ENCODE assay signal across 1 cellular context in the genomic region with DNA sequence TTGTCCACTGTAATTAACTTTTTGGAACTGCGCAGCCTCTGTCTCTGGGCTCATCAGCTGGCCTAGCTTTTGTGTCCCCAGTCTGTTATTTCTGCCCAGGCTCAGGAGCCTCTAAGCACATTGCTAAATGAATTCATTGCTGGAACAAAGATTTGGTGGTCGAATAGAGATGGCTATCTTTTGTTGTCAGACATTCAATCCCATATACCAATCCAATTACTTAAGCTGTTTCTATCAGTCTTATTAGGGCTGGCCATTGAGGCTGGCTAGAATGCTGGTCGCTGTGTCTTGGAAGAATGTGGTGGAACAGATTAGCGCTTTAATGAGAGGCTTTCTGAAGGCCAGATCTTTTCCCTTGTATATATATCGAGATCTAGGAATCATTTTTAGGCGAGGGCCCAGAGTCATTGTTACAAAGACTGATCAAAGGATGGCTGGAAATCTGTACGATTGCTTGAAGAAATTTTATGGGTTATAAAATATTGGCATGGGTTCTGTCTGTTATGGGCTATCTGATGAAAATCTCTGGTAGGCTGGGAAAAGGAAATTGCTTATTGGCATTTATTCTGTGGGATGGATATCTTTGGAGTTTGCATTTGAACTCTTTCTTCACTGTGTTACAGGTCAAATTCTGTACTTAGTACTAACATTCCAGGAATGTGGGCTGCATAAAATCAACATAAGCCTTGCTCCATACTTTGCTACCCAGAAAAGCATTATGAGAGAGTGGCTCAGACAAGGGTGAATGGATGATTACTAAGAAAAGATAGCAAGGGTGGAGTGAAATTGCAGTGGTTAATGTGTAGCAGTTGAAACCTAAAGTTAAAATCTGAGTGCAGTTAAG.
TF ChIP-seq lines count a peak whose summit lies in the region.

No MANE protein-coding gene starts in this region.

TF ChIP-seq in HepG2, 621 proteins besides CTCF, POLR2A, EP300 and RAD21 (continued from another document and continues in another):
- TF ChIP-seq, protein P1, sequence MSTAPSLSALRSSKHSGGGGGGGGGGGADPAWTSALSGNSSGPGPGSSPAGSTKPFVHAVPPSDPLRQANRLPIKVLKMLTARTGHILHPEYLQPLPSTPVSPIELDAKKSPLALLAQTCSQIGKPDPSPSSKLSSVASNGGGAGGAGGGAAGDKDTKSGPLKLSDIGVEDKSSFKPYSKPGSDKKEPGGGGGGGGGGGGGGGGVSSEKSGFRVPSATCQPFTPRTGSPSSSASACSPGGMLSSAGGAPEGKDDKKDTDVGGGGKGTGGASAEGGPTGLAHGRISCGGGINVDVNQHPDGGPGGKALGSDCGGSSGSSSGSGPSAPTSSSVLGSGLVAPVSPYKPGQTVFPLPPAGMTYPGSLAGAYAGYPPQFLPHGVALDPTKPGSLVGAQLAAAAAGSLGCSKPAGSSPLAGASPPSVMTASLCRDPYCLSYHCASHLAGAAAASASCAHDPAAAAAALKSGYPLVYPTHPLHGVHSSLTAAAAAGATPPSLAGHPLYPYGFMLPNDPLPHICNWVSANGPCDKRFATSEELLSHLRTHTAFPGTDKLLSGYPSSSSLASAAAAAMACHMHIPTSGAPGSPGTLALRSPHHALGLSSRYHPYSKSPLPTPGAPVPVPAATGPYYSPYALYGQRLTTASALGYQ (CRISPR knock-in tag; IDR thresholded peaks at IDR 0.05): 0 out of 2 replicates have a peak, but pooled peaks have one; percentile 77
- TF ChIP-seq TCF7L2 (IDR thresholded peaks at IDR 0.05; ENCODE audit: low read depth, low read length) (no peak), FIP1L1 (IDR thresholded peaks at IDR 0.05; ENCODE audit: borderline replicate concordance, insufficient read depth, low read depth, low read length) (no peak), POLR2AphosphoS5 (IDR thresholded peaks at IDR 0.05; ENCODE audit: low read depth, low read length) (no peak), SIN3A (IDR thresholded peaks at IDR 0.05; ENCODE audit: borderline replicate concordance, low read depth, low read length) (0 out of 2 replicates have a peak, but pooled peaks have one; percentile 33), ETV5 (CRISPR knock-in tag; IDR thresholded peaks at IDR 0.05; ENCODE audit: borderline replicate concordance) (peak; percentile 70; the same call in 1 of the 2 replicates), RFXANK (CRISPR knock-in tag; IDR thresholded peaks at IDR 0.05) (0 out of 2 replicates have a peak, but pooled peaks have one; percentile 80), ZNF264 (CRISPR knock-in tag; IDR thresholded peaks at IDR 0.05) (peak; percentile 74; the same call in 1 of the 2 replicates), ZNF652 (CRISPR knock-in tag; IDR thresholded peaks at IDR 0.05; ENCODE audit: borderline replicate concordance, low read depth) (peak; percentile 74), RARA (CRISPR knock-in tag; IDR thresholded peaks at IDR 0.05) (peak; percentile 97), BRCA1 (CRISPR knock-in tag; IDR thresholded peaks at IDR 0.05) (no peak), RXRA (CRISPR knock-in tag; IDR thresholded peaks at IDR 0.05) (peak; percentile 83; the same call in 1 of the 2 replicates), MBD4 (IDR thresholded peaks at IDR 0.05; ENCODE audit: borderline replicate concordance, low read length) (peak; percentile 90; the same call in 1 of the 2 replicates), ZNF746 (CRISPR knock-in tag; IDR thresholded peaks at IDR 0.05) (no peak), GFI1 (CRISPR knock-in tag; IDR thresholded peaks at IDR 0.05; ENCODE audit: borderline replicate concordance) (peak; percentile 36; the same call in 1 of the 2 replicates), KDM5A (IDR thresholded peaks at IDR 0.05; ENCODE audit: borderline replicate concordance, low read length) (no peak), SMAD3 (CRISPR knock-in tag; IDR thresholded peaks at IDR 0.05) (peak; percentile 97), ZNF773 (CRISPR knock-in tag; IDR thresholded peaks at IDR 0.05; ENCODE audit: borderline replicate concordance) (no peak)
- TF ChIP-seq, protein P2, sequence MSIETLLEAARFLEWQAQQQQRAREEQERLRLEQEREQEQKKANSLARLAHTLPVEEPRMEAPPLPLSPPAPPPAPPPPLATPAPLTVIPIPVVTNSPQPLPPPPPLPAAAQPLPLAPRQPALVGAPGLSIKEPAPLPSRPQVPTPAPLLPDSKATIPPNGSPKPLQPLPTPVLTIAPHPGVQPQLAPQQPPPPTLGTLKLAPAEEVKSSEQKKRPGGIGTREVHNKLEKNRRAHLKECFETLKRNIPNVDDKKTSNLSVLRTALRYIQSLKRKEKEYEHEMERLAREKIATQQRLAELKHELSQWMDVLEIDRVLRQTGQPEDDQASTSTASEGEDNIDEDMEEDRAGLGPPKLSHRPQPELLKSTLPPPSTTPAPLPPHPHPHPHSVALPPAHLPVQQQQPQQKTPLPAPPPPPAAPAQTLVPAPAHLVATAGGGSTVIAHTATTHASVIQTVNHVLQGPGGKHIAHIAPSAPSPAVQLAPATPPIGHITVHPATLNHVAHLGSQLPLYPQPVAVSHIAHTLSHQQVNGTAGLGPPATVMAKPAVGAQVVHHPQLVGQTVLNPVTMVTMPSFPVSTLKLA (IDR thresholded peaks at IDR 0.05): no peak
- TF ChIP-seq, protein P3, sequence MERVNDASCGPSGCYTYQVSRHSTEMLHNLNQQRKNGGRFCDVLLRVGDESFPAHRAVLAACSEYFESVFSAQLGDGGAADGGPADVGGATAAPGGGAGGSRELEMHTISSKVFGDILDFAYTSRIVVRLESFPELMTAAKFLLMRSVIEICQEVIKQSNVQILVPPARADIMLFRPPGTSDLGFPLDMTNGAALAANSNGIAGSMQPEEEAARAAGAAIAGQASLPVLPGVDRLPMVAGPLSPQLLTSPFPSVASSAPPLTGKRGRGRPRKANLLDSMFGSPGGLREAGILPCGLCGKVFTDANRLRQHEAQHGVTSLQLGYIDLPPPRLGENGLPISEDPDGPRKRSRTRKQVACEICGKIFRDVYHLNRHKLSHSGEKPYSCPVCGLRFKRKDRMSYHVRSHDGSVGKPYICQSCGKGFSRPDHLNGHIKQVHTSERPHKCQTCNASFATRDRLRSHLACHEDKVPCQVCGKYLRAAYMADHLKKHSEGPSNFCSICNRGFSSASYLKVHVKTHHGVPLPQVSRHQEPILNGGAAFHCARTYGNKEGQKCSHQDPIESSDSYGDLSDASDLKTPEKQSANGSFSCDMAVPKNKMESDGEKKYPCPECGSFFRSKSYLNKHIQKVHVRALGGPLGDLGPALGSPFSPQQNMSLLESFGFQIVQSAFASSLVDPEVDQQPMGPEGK (CRISPR knock-in tag; IDR thresholded peaks at IDR 0.05): peak; percentile 76
- TF ChIP-seq, protein P4, sequence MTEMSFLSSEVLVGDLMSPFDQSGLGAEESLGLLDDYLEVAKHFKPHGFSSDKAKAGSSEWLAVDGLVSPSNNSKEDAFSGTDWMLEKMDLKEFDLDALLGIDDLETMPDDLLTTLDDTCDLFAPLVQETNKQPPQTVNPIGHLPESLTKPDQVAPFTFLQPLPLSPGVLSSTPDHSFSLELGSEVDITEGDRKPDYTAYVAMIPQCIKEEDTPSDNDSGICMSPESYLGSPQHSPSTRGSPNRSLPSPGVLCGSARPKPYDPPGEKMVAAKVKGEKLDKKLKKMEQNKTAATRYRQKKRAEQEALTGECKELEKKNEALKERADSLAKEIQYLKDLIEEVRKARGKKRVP (CRISPR knock-in tag; IDR thresholded peaks at IDR 0.05): 0 out of 4 replicates have a peak, but pooled peaks of 1 of the 2 experiments have one; percentile 68
- TF ChIP-seq, protein P5, sequence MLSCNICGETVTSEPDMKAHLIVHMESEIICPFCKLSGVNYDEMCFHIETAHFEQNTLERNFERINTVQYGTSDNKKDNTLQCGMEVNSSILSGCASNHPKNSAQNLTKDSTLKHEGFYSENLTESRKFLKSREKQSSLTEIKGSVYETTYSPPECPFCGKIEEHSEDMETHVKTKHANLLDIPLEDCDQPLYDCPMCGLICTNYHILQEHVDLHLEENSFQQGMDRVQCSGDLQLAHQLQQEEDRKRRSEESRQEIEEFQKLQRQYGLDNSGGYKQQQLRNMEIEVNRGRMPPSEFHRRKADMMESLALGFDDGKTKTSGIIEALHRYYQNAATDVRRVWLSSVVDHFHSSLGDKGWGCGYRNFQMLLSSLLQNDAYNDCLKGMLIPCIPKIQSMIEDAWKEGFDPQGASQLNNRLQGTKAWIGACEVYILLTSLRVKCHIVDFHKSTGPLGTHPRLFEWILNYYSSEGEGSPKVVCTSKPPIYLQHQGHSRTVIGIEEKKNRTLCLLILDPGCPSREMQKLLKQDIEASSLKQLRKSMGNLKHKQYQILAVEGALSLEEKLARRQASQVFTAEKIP (CRISPR knock-in tag; IDR thresholded peaks at IDR 0.05; ENCODE audit: borderline replicate concordance): no peak
- TF ChIP-seq, protein P6, sequence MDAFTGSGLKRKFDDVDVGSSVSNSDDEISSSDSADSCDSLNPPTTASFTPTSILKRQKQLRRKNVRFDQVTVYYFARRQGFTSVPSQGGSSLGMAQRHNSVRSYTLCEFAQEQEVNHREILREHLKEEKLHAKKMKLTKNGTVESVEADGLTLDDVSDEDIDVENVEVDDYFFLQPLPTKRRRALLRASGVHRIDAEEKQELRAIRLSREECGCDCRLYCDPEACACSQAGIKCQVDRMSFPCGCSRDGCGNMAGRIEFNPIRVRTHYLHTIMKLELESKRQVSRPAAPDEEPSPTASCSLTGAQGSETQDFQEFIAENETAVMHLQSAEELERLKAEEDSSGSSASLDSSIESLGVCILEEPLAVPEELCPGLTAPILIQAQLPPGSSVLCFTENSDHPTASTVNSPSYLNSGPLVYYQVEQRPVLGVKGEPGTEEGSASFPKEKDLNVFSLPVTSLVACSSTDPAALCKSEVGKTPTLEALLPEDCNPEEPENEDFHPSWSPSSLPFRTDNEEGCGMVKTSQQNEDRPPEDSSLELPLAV (CRISPR knock-in tag; conservative IDR thresholded peaks at IDR 0.05; ENCODE audit: low read depth): no peak
- TF ChIP-seq, protein P7, sequence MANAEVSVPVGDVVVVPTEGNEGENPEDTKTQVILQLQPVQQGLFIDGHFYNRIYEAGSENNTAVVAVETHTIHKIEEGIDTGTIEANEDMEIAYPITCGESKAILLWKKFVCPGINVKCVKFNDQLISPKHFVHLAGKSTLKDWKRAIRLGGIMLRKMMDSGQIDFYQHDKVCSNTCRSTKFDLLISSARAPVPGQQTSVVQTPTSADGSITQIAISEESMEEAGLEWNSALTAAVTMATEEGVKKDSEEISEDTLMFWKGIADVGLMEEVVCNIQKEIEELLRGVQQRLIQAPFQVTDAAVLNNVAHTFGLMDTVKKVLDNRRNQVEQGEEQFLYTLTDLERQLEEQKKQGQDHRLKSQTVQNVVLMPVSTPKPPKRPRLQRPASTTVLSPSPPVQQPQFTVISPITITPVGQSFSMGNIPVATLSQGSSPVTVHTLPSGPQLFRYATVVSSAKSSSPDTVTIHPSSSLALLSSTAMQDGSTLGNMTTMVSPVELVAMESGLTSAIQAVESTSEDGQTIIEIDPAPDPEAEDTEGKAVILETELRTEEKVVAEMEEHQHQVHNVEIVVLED (CRISPR knock-in tag; IDR thresholded peaks at IDR 0.05; ENCODE audit: borderline replicate concordance): peak; percentile 39; the same call in 1 of the 2 replicates
- TF ChIP-seq, protein P8, sequence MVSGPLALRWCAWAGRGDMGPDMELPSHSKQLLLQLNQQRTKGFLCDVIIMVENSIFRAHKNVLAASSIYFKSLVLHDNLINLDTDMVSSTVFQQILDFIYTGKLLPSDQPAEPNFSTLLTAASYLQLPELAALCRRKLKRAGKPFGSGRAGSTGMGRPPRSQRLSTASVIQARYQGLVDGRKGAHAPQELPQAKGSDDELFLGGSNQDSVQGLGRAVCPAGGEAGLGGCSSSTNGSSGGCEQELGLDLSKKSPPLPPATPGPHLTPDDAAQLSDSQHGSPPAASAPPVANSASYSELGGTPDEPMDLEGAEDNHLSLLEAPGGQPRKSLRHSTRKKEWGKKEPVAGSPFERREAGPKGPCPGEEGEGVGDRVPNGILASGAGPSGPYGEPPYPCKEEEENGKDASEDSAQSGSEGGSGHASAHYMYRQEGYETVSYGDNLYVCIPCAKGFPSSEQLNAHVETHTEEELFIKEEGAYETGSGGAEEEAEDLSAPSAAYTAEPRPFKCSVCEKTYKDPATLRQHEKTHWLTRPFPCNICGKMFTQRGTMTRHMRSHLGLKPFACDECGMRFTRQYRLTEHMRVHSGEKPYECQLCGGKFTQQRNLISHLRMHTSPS (CRISPR knock-in tag; IDR thresholded peaks at IDR 0.05; ENCODE audit: low read depth): peak; percentile 64
- TF ChIP-seq, protein P9, sequence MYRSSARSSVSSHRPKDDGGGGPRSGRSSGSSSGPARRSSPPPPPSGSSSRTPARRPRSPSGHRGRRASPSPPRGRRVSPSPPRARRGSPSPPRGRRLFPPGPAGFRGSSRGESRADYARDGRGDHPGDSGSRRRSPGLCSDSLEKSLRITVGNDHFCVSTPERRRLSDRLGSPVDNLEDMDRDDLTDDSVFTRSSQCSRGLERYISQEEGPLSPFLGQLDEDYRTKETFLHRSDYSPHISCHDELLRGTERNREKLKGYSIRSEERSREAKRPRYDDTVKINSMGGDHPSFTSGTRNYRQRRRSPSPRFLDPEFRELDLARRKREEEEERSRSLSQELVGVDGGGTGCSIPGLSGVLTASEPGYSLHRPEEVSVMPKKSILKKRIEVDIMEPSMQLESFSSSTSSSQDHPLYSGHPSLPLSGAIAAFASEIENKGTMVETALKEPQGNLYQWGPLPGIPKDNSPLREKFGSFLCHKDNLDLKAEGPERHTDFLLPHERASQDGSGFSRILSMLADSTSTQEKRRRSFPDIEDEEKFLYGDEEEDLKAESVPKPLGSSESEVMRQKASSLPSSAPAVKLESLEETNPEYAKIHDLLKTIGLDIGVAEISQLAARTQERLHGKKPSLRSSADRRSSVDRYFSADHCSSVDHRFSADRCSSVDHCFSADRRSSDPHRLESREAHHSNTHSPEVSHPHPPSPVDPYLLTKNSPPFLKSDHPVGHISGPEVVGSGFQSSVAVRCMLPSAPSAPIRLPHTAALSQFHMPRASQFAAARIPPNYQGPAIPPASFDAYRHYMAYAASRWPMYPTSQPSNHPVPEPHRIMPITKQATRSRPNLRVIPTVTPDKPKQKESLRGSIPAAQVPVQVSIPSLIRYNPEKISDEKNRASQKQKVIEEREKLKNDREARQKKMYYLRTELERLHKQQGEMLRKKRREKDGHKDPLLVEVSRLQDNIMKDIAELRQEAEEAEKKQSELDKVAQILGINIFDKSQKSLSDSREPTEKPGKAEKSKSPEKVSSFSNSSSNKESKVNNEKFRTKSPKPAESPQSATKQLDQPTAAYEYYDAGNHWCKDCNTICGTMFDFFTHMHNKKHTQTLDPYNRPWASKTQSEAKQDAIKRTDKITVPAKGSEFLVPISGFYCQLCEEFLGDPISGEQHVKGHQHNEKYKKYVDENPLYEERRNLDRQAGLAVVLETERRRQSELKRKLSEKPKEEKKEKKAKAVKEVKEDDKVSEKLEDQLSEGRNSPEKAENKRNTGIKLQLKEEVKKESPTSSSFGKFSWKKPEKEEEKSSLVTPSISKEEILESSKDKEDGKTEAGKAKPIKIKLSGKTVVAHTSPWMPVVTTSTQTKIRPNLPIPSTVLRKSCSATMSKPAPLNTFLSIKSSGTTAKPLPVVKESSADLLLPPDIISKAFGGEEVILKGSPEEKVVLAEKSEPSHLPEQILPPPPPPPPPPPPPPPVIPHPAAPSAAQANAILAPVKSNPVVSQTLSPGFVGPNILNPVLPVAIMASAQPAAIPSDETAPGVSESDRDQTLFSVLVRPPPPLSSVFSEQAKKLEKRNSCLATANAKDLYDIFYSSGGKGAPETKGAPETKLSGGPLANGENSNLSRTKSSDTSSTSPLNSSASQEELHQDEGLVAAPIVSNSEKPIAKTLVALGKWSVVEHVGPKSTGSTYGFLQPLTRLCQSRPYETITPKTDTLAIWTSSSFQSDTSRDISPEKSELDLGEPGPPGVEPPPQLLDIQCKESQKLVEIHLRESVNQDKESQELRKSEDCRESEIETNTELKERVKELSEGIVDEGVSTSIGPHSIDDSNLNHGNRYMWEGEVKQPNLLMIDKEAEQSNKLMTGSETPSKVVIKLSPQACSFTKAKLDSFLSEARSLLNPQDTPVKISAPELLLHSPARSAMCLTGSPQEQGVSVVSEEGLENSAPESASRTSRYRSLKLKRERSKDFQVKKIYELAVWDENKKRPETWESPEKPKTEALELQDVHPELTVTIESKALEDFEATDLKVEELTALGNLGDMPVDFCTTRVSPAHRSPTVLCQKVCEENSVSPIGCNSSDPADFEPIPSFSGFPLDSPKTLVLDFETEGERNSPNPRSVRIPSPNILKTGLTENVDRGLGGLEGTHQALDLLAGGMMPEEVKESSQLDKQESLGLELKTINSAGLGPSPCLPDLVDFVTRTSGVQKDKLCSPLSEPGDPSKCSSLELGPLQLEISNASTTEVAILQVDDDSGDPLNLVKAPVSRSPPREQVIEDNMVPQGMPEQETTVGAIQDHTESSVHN (CRISPR knock-in tag; IDR thresholded peaks at IDR 0.05): no peak
